ENCODE assay signal across 29 cellular contexts in the genomic region with DNA sequence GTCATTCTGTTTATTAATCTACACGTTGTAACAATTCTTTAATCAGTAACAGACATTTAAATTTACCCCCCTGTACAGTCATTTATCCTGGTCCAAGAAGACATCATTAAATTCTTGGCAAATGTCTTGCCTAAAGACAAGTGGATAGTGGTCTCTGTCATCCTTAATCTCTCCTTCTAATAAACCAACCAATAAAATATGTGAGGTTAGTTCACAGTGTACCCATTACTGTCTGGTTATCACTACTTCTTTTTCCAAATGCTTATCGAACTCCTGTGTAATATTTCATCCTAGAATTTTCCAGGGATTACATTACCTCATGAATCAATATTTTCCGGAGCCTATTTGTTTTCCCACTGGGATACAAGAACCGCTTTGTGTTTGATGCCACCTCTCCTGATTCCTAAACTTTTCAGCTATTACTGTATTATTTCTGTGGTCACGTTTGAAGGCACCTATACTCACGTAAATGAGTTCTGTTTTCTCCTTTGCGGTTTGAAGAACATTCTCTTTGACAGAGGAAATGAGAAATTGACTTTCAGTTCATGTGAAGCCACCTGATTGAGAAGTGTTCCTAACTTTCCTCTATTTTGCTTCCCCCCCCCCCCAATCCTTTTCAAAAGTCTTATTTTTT.
"Had no signal": no experiment of that assay in that cellular context is flagged by ENCODE, and none has a peak within 500 bp of the region (broad histone marks: within the 10 kb centered on the region; RNA-seq: fewer than 3 reads in every experiment).

No MANE protein-coding gene starts in this region.

- H3K4me1 Mint-ChIP-seq: activated B cell treated with CpG ODN at 0.5 μM for 24 hours had no signal

- H3K9me3 ChIP-seq: gastrocnemius medialis had no signal

- H3K9me3 Mint-ChIP-seq: effector memory CD8-positive, alpha-beta T cell had no signal

- H3K36me3 ChIP-seq: esophagus muscularis mucosa, gastrocnemius medialis, heart left ventricle, WERI-Rb-1 had no signal

- H3K4me3 Mint-ChIP-seq: activated B cell treated with CpG ODN at 0.5 μM for 24 hours; activated CD8-positive, alpha-beta T cell treated with anti-CD3 and anti-CD28 coated beads for 36 hours; activated naive CD8-positive, alpha-beta T cell; activated T-cell treated with anti-CD3 and anti-CD28 coated beads, Interleukin-2, amount 50 U/mL, for 4 hours; activated T-helper 17 cell treated with anti-CD3 and anti-CD28 coated beads, Interleukin-2, amount 50 U/mL, for 72 hours; effector memory CD8-positive, alpha-beta T cell had no signal

- H3K27ac ChIP-seq: esophagus muscularis mucosa, foreskin keratinocyte, gastrocnemius medialis, heart left ventricle, WERI-Rb-1 had no signal

- H3K36me3 Mint-ChIP-seq: activated naive CD8-positive, alpha-beta T cell had no signal

- H3K4me1 ChIP-seq: esophagus muscularis mucosa, foreskin keratinocyte, gastrocnemius medialis, heart left ventricle had no signal

- H3K27me3 ChIP-seq: esophagus muscularis mucosa, foreskin keratinocyte, gastrocnemius medialis had no signal

- H3K27me3 Mint-ChIP-seq: activated B cell treated with CpG ODN at 0.5 μM for 24 hours; activated CD8-positive, alpha-beta T cell treated with anti-CD3 and anti-CD28 coated beads for 36 hours had no signal

- H3K4me3 ChIP-seq: esophagus muscularis mucosa, gastrocnemius medialis, heart left ventricle had no signal

- DNase-seq: activated B cell treated with CpG ODN at 0.5 μM for 24 hours; activated CD4-positive, alpha-beta T cell treated with anti-CD3 and anti-CD28 coated beads for 48 hours; activated CD4-positive, alpha-beta T cell treated with anti-CD3 and anti-CD28 coated beads, Interleukin-2, amount 50 U/mL, for 1 hour; activated CD4-positive, alpha-beta T cell treated with anti-CD3 and anti-CD28 coated beads, Interleukin-2, amount 50 U/mL, for 48 hours; activated CD8-positive, alpha-beta memory T cell treated with anti-CD3 and anti-CD28 coated beads for 24 hours; activated CD8-positive, alpha-beta T cell treated with anti-CD3 and anti-CD28 coated beads for 36 hours; activated effector memory CD4-positive, alpha-beta T cell treated with Interleukin-2 at 50 U/mL for 16 hours; activated gamma-delta T cell treated with Interleukin-2 at 50 U/mL for 16 hours; activated naive CD4-positive, alpha-beta T cell treated with anti-CD3 and anti-CD28 coated beads, Interleukin-2, amount 50 U/mL, for 16 hours; activated naive CD4-positive, alpha-beta T cell treated with Interleukin-2 at 50 U/mL for 16 hours; activated T-cell treated with anti-CD3 and anti-CD28 coated beads, Interleukin-2, amount 50 U/mL, for 4 hours; amniotic stem cell; anterior cingulate cortex; cortex of kidney; dermis blood vessel endothelial cell; effector CD4-positive, alpha-beta T cell; effector memory CD8-positive, alpha-beta T cell; erythroblast; foreskin keratinocyte; gastrocnemius medialis; glutamatergic neuron; heart left ventricle; hypothalamus; T1000; WERI-Rb-1 had no signal

- ATAC-seq: activated CD4-positive, CD25-positive, alpha-beta regulatory T cell treated with anti-CD3 and anti-CD28 coated beads, Interleukin-2, amount 50 U/mL, for 24 hours; activated CD8-positive, alpha-beta T cell treated with anti-CD3 and anti-CD28 coated beads for 36 hours; activated T-cell treated with anti-CD3 and anti-CD28 coated beads, Interleukin-2, amount 50 U/mL, for 4 hours; activated T-helper 17 cell treated with anti-CD3 and anti-CD28 coated beads, Interleukin-2, amount 50 U/mL, for 72 hours; effector memory CD8-positive, alpha-beta T cell; foreskin keratinocyte; gastrocnemius medialis; heart left ventricle had no signal

- H3K27ac Mint-ChIP-seq: activated B cell treated with CpG ODN at 0.5 μM for 24 hours; activated CD8-positive, alpha-beta T cell treated with anti-CD3 and anti-CD28 coated beads for 36 hours; activated naive CD8-positive, alpha-beta T cell; activated T-helper 17 cell treated with anti-CD3 and anti-CD28 coated beads, Interleukin-2, amount 50 U/mL, for 72 hours; effector memory CD8-positive, alpha-beta T cell had no signal
